ENCODE assay signal across 9 cellular contexts in genomic region chr5:89342106-89342876, GRCh38.
A peak's percentile ranks its signal among the peaks of the same experiment; 100 is the strongest.
DNase-seq lines count a peak whose midpoint lies in the region; ATAC-seq lines count a peak whose summit lies in the region.
"Had no signal": no experiment of that assay in that cellular context is flagged by ENCODE, and none has a peak within 500 bp of the region (broad histone marks: within the 10 kb centered on the region; RNA-seq: fewer than 3 reads in every experiment).

No MANE protein-coding gene starts in this region.

- ATAC-seq in GM19467 (IDR thresholded peaks at IDR 0.05; ENCODE audit: unreplicated experiment) (peak; percentile 29), HG03439 (IDR thresholded peaks at IDR 0.05; ENCODE audit: unreplicated experiment) (peak; percentile 38), T-helper 17 cell (no peak)

- H3K27me3 Mint-ChIP-seq in T-helper 17 cell, result no peaks in the 10 kb centered on the region

- peak; percentile 75 for DNase-seq in AG20443 (ENCODE audit: low spot score)
- peak; percentile 91 for DNase-seq in dedifferentiated amniotic fluid mesenchymal stem cell (ENCODE audit: extremely low spot score)
- no peak for DNase-seq in cortex of kidney (lab: John Stamatoyannopoulos, UW)
- no peak for DNase-seq in GM19238 (ENCODE audit: insufficient read length, low spot score)
- no peak for DNase-seq in activated CD4-positive, CD25-positive, alpha-beta regulatory T cell treated with anti-CD3 and anti-CD28 coated beads, Interleukin-2, amount 50 U/mL, for 72 hours
- DNase-seq in T-helper 17 cell, result no peak
- DNase-seq: activated gamma-delta T cell had no signal

- H3K27ac Mint-ChIP-seq in T-helper 17 cell, result no peak overlapping the region

- H3K4me1 Mint-ChIP-seq in T-helper 17 cell, result no peaks in the 10 kb centered on the region

- H3K4me3 Mint-ChIP-seq in T-helper 17 cell, result no peak overlapping the region

- H3K9me3 ChIP-seq in T-helper 17 cell (ENCODE audit: control insufficient read depth, low read length, poor library complexity, severe bottlenecking), result no peaks in the 10 kb centered on the region

- H3K36me3 Mint-ChIP-seq in T-helper 17 cell (ENCODE audit: low read depth), result no peaks in the 10 kb centered on the region

Comparison
In these comparisons a context has a peak if more than half of its experiments do, and no peak if none do; other contexts are left out.
1. DNase-seq: peak in AG20443 (single experiment) and dedifferentiated amniotic fluid mesenchymal stem cell (single experiment); none in cortex of kidney (single experiment), GM19238 (single experiment), activated CD4-positive, CD25-positive, alpha-beta regulatory T cell treated with anti-CD3 and anti-CD28 coated beads, Interleukin-2, amount 50 U/mL, for 72 hours (single experiment) and T-helper 17 cell (0 of 3).